In the genomic region with DNA sequence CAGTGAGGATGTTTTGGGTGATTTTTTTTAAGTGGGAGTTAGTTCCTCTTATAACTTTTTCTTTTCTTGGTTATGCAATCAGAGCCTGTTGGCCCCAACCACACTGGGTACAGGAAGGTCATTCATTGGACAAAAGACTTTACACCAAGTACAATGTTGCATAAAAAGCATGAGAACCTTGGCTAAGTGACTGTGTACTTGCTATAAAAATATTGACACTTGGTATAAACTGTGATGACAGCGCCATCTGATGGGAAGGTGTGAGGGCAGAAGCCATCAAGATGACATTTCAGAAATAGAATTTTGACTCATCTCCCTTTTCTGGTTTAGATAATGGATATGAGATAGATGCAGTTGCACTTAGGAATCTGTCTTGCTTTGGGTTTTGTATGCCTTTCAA, we compare ENCODE assay signal across 8 cellular contexts.
DNase-seq lines count a peak whose midpoint lies in the region; ATAC-seq and TF ChIP-seq lines count a peak whose summit lies in the region.

No MANE protein-coding gene starts in this region.

- no peaks in the 10 kb centered on the region; the same call in none of the 2 replicates for H3F3A ChIP-seq in DOHH2 (ENCODE audit: control insufficient read depth, insufficient read depth)

- H3K27me3 ChIP-seq in DOHH2 (ENCODE audit: control insufficient read depth, low read length) (no peaks in the 10 kb centered on the region), upper lobe of right lung (no peaks in the 10 kb centered on the region)

- H3K4me3 ChIP-seq in DOHH2 (ENCODE audit: low read length) (no peak overlapping the region), upper lobe of right lung (no peak overlapping the region)

- H3K4me2 ChIP-seq in DOHH2 (ENCODE audit: low read length) = no peak overlapping the region

- H3K36me3 ChIP-seq in DOHH2 (ENCODE audit: control insufficient read depth, low read length) = peaks cover 3% of the 10 kb centered on the region; the same call in 1 of the 2 replicates
- H3K36me3 ChIP-seq in upper lobe of right lung = no peaks in the 10 kb centered on the region

- ATAC-seq in GM21576 (IDR thresholded peaks at IDR 0.05; ENCODE audit: unreplicated experiment) (peak; percentile 57), upper lobe of right lung (peak; percentile 97)

- H4K20me1 ChIP-seq in DOHH2 (ENCODE audit: control insufficient read depth, insufficient read depth, low read depth, low read length) = no peaks in the 10 kb centered on the region

- DNase-seq in MV-4-11 (lab: John Stamatoyannopoulos, UW) (peak; percentile 99), SW480 (ENCODE audit: low spot score) (peak; percentile 54), dermis microvascular lymphatic vessel endothelial cell (ENCODE audit: low read depth in 2 of 2) (peak; percentile 14 to 54), middle frontal gyrus (ENCODE audit: extremely low spot score, low spot score) (peak; percentile 46), upper lobe of right lung (no peak), inferior parietal cortex (ENCODE audit: extremely low spot score) (no peak)

- H3K27ac ChIP-seq in DOHH2 (ENCODE audit: low read depth, low read length) (no peak overlapping the region), upper lobe of right lung (no peak overlapping the region)

- no peaks in the 10 kb centered on the region for H3K9me2 ChIP-seq in DOHH2 (replicated peaks; ENCODE audit: control insufficient read depth, low read length)

- TF ChIP-seq CTCF in DOHH2 (IDR thresholded peaks at IDR 0.05; ENCODE audit: low read depth, low read length, poor library complexity, severe bottlenecking) = peak; percentile 82
- TF ChIP-seq CTCF in upper lobe of right lung (IDR thresholded peaks at IDR 0.05) = peak; percentile 54

- H3K4me1 ChIP-seq in DOHH2 (ENCODE audit: control insufficient read depth, low read length) (no peaks in the 10 kb centered on the region), upper lobe of right lung (peaks cover 15% of the 10 kb centered on the region)

- no peaks in the 10 kb centered on the region for H3K9me3 ChIP-seq in DOHH2 (ENCODE audit: control insufficient read depth, insufficient read depth, low read length)
- no peaks in the 10 kb centered on the region for H3K9me3 ChIP-seq in upper lobe of right lung

- intact Hi-C loops in upper lobe of right lung (cut with DNase I) = no loop called here

- no peaks in the 10 kb centered on the region for H3K79me2 ChIP-seq in DOHH2 (ENCODE audit: control insufficient read depth, low read length)

Comparison
In these comparisons a context has a peak if more than half of its experiments do, and no peak if none do; other contexts are left out.
1. DNase-seq: peak in MV-4-11 (single experiment), SW480 (single experiment), dermis microvascular lymphatic vessel endothelial cell (2 of 2) and middle frontal gyrus (single experiment); none in upper lobe of right lung (single experiment) and inferior parietal cortex (single experiment).